In the genomic region with DNA sequence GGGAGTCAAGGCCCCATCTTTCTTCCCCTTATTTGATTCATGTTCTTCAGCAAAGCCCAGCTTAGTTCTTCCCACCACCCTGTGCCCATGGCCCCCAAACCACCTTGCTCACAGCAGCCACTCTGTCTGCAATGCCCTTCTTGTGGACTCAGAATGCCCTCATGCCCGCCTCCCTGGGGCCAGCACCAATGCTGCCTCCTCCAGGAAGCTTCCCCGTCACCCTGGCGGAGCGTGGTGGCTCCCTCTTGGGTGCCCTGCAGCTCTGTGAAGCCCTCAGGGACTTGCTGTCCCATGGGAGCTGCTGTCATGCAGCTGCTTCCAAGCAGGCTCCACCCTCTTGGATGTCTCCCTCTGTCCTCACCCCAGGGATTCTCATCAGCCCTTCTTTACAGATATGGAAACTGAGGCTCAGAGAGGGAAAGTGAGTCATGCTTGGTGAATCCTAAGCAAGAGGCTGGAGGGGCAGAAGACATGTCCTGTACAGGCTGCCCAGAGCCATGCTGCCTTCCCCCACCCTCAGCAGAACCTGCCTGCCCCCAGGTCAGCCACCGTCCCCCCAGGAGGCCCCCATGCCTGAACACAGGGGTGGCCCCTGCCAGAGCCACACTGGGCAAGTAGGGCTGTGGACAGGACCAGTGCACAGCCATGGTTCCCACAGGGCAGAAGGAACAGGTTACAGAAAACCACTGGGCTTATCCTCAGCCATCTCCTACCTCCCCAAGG, we compare ENCODE assay signal across 9 cellular contexts. TPM values are rescaled to one million over a fixed set of nuclear protein-coding genes. Genes with fewer than 3 reads are reported as not detected.
DNase-seq lines count a peak whose midpoint lies in the region; ATAC-seq, FAIRE-seq and TF ChIP-seq lines count a peak whose summit lies in the region.
"Had no signal": no experiment of that assay in that cellular context is flagged by ENCODE, and none has a peak within 500 bp of the region (broad histone marks: within the 10 kb centered on the region; RNA-seq: fewer than 3 reads in every experiment).

No MANE protein-coding gene starts in this region.

- in situ Hi-C loops in GM13976 (cut with MboI; ENCODE audit: low sequenced_read_pairs, unreplicated experiment): no loop called here

- H2BK20ac ChIP-seq in H1 (ENCODE audit: low read length): no peak overlapping the region

- H3K4me3 ChIP-seq in H1 (ENCODE audit: extremely low read depth in 1 of 4, insufficient read depth in 2 of 4, low read depth in 3 of 4, low read length in 4 of 4) (no peak overlapping the region), BE2C (ENCODE audit: low read depth, low read length) (no peak overlapping the region), vagina (no peak overlapping the region)

- H4K91ac ChIP-seq in H1 (replicated peaks; ENCODE audit: insufficient read length, low read length): no peak overlapping the region

- TF ChIP-seq CTCF in GM13976 (IDR thresholded peaks at IDR 0.05; ENCODE audit: borderline replicate concordance, control extremely low read depth, extremely low read depth, insufficient read depth, missing control alignments) (no peak), H1 (IDR thresholded peaks at IDR 0.05; ENCODE audit: control extremely low read depth in 1 of 3, insufficient read depth in 1 of 3, low read depth in 1 of 3, low read length in 3 of 3) (no peak), BE2C (IDR thresholded peaks at IDR 0.05; ENCODE audit: low read depth, low read length) (no peak), vagina (IDR thresholded peaks at IDR 0.05) (no peak)

- POLR2A ChIA-PET in H1 (lab: Charles Lee; ENCODE audit: partially characterized antibody): interaction anchor here (1.5 kb wide), 1 partner anchor 13 kb away, joined by 3 read pairs; no protein-coding TSS in a partner anchor

- intact Hi-C loops in vagina (cut with DNase I): no loop called here

- no peaks in the 10 kb centered on the region for H3K79me1 ChIP-seq in H1 (ENCODE audit: low read depth, low read length)

- H3K4me1 ChIP-seq in H1 (replicated peaks in 1 of 4; ENCODE audit: control insufficient read depth in 3 of 4, insufficient read depth in 4 of 4, low read length in 3 of 4) (peaks cover 0 to 17% (median 4%) of the 10 kb centered on the region in 4 experiments; a peak in 6 of 7 replicates), BE2C (no peaks in the 10 kb centered on the region), vagina (no peaks in the 10 kb centered on the region)

- no peaks in the 10 kb centered on the region for H4K20me1 ChIP-seq in H1 (replicated peaks in 1 of 2; ENCODE audit: control insufficient read depth in 1 of 2, insufficient read depth in 2 of 2, low read length in 2 of 2)

- H3K36me3 ChIP-seq in H1 (ENCODE audit: control insufficient read depth in 2 of 4, insufficient read depth in 4 of 4, low read length in 3 of 4) (no peaks in the 10 kb centered on the region), BE2C (no peaks in the 10 kb centered on the region), vagina (no peaks in the 10 kb centered on the region)

- 92% methylated on average over 5 of the region's 5 CpGs; no CpG with 5 or more reads in 1 of the 2 experiments for WGBS in H1 (ENCODE audit: extremely low coverage in 1 of 2, insufficient coverage in 1 of 2, insufficient read length in 1 of 2, insufficient replicate concordance in 2 of 2, low coverage in 1 of 2, low lambda C conversion rate in 2 of 2, missing lambda C conversion rate in 1 of 2), 2 experiments

- H3K23ac ChIP-seq in H1 (ENCODE audit: insufficient read length): no peak overlapping the region

- no peak overlapping the region for H4K5ac ChIP-seq in H1 (ENCODE audit: insufficient read length, low read depth, low read length)

- H3K27ac ChIP-seq in H1 (ENCODE audit: low read depth, low read length) (no peak overlapping the region), vagina (no peak overlapping the region)

- DNase-seq in GM13976 (ENCODE audit: low spot score): peak; percentile 61
- DNase-seq in H1 (ENCODE audit: low read depth in 1 of 2, low spot score in 2 of 2): no peak
- no peak for DNase-seq in BE2C
- no peak for DNase-seq in vagina (ENCODE audit: extremely low spot score in 2 of 2)
- DNase-seq in NCI-H774 (lab: John Stamatoyannopoulos, UW): no peak
- DNase-seq in HPDE6-E6E7 (ENCODE audit: extremely low spot score): no peak
- DNase-seq: cerebellar nuclear complex had no signal

- no peak for FAIRE-seq in H1 (lab: Jason Lieb, UNC)

- no peak overlapping the region for H3K14ac ChIP-seq in H1 (ENCODE audit: insufficient read length)

- 0 out of 2 replicates have a peak overlapping the region, but pooled peaks have one; percentile 44 for H2BK5ac ChIP-seq in H1 (ENCODE audit: low read depth, low read length)

- no peak overlapping the region for H3K4ac ChIP-seq in H1 (replicated peaks; ENCODE audit: insufficient read length, low read depth, low read length)

- no peak overlapping the region for H2AK5ac ChIP-seq in H1 (ENCODE audit: low read depth, low read length)

- H2BK15ac ChIP-seq in H1 (ENCODE audit: low read length): no peak overlapping the region

- no peak overlapping the region for H3K56ac ChIP-seq in H1 (replicated peaks; ENCODE audit: insufficient read length, low read depth, low read length)

- H3K9ac ChIP-seq in H1 (replicated peaks in 1 of 4; ENCODE audit: extremely low read depth in 1 of 4, low read depth in 3 of 4, low read length in 3 of 4): no peak overlapping the region

- H3K4me2 ChIP-seq in H1 (ENCODE audit: insufficient read depth in 1 of 2, low read depth in 2 of 2, low read length in 2 of 2): no peak overlapping the region

- H3K79me2 ChIP-seq in H1 (ENCODE audit: control insufficient read depth in 1 of 2, insufficient read depth in 2 of 2, low read length in 2 of 2): no peaks in the 10 kb centered on the region

- no peak for TF ChIP-seq RAD21 in H1 (IDR thresholded peaks at IDR 0.05 in 1 of 2, conservative IDR thresholded peaks at IDR 0.05 in 1 of 2; ENCODE audit: low read depth in 2 of 2, low read length in 2 of 2)

- TF ChIP-seq EP300 in H1 (IDR thresholded peaks at IDR 0.05; ENCODE audit: borderline replicate concordance in 1 of 2, low read depth in 2 of 2, low read length in 2 of 2): no peak

- no peak overlapping the region for H4K8ac ChIP-seq in H1 (ENCODE audit: extremely low read depth, insufficient read depth, low read length)

- no peaks in the 10 kb centered on the region; a peak in 1 of 7 replicates for H3K27me3 ChIP-seq in H1 (replicated peaks in 1 of 4; ENCODE audit: control insufficient read depth in 3 of 4, extremely low read depth in 1 of 4, insufficient read depth in 3 of 4, low read length in 3 of 4)
- no peaks in the 10 kb centered on the region for H3K27me3 ChIP-seq in BE2C
- no peaks in the 10 kb centered on the region for H3K27me3 ChIP-seq in vagina

- no peaks in the 10 kb centered on the region; the same call in 1 of the 2 replicates for H3K23me2 ChIP-seq in H1 (ENCODE audit: low read depth, low read length)

- CTCF ChIA-PET in H1 (lab: Charles Lee; ENCODE audit: partially characterized antibody): interaction anchor here (0.5 to 1.1 kb wide), 2 partner anchors 17 to 115 kb away, joined by 3 read pairs; no protein-coding TSS in a partner anchor

- H3K9me3 ChIP-seq in H1 (ENCODE audit: insufficient read depth in 2 of 2, low read depth in 1 of 2, low read length in 1 of 2) (no peaks in the 10 kb centered on the region), BE2C (no peaks in the 10 kb centered on the region), vagina (no peaks in the 10 kb centered on the region)

- no peak for TF ChIP-seq POLR2A in H1 (IDR thresholded peaks at IDR 0.05; ENCODE audit: control extremely low read depth in 1 of 2, low read depth in 2 of 2, low read length in 2 of 2)
- no peak for TF ChIP-seq POLR2A in vagina (IDR thresholded peaks at IDR 0.05)

- H2BK12ac ChIP-seq in H1 (ENCODE audit: low read depth, low read length): no peak overlapping the region

- H2BK120ac ChIP-seq in H1 (replicated peaks; ENCODE audit: low read depth, low read length): no peak overlapping the region

- peak; percentile 37 for ATAC-seq in GM21360 (IDR thresholded peaks at IDR 0.05; ENCODE audit: unreplicated experiment)
- peak; percentile 28 for ATAC-seq in HG03439 (IDR thresholded peaks at IDR 0.05; ENCODE audit: unreplicated experiment)

- no peak overlapping the region for H2AFZ ChIP-seq in H1 (ENCODE audit: low read length)

- peak overlapping the region; percentile 13; the same call in 1 of the 2 replicates for H3K18ac ChIP-seq in H1 (ENCODE audit: extremely low read depth, low read length)

RNA-seq across cellular contexts. Expression of a gene that starts 11.8 kb away (rescaled TPM):
- total RNA-seq in H1 (2021; fragmentation: NEBNext Ultra II Directional; extraction: Animal tissue kit (Norgen Biotek cat#: 25700)): 8.7 and 10.1 TPM in 2 replicates
- polyA plus RNA-seq in H1 (2011; rRNA removed): 10.4 and 11.7 TPM in 2 replicates
- polyA plus RNA-seq in H1 (2011; cell fraction: cytosol; rRNA removed): 8.4 TPM
- polyA plus RNA-seq in H1 (2011; cell fraction: nucleus; rRNA removed): 21.7 TPM
- polyA plus RNA-seq in H1 (2012, experiment 1 of 2): 5.9 to 8.2 TPM (median 7.6 TPM) in 4 replicates
- polyA plus RNA-seq in H1 (2012, experiment 2 of 2): 9.0 TPM
- polyA plus RNA-seq in H1 (2013, experiment 1 of 2): 3.6 TPM
- polyA plus RNA-seq in H1 (2013, experiment 2 of 2): 3.2 TPM
- polyA minus RNA-seq in H1 (2011; rRNA and poly(A)+ RNA removed): 5.5 and 5.9 TPM in 2 replicates
- 5.7 TPM for polyA minus RNA-seq in H1 (2011; cell fraction: cytosol; rRNA and poly(A)+ RNA removed)
- polyA minus RNA-seq in H1 (2011; cell fraction: nucleus; rRNA and poly(A)+ RNA removed): 26.8 TPM
- polyA plus RNA-seq in BE2C (2012; ENCODE audit: insufficient read depth, insufficient read length, low read depth): not detected
- 14.0 TPM for total RNA-seq in vagina

RNA-seq across cellular contexts. Expression of a gene that starts 18.8 kb away (rescaled TPM):
- 0.60 and 0.75 TPM in 2 replicates for total RNA-seq in H1 (2021; fragmentation: NEBNext Ultra II Directional; extraction: Animal tissue kit (Norgen Biotek cat#: 25700))
- polyA plus RNA-seq in H1 (2011; rRNA removed): 1.4 and 2.2 TPM in 2 replicates
- 1.4 TPM for polyA plus RNA-seq in H1 (2011; cell fraction: cytosol; rRNA removed)
- polyA plus RNA-seq in H1 (2011; cell fraction: nucleus; rRNA removed): 2.5 TPM
- polyA plus RNA-seq in H1 (2012, experiment 1 of 2): 0.28 to 1.2 TPM (median 0.73 TPM) in 4 replicates
- 0.54 TPM for polyA plus RNA-seq in H1 (2012, experiment 2 of 2)
- 0.67 TPM for polyA plus RNA-seq in H1 (2013, experiment 1 of 2)
- 0.46 TPM for polyA plus RNA-seq in H1 (2013, experiment 2 of 2)
- 1.2 and 1.6 TPM in 2 replicates for polyA minus RNA-seq in H1 (2011; rRNA and poly(A)+ RNA removed)
- polyA minus RNA-seq in H1 (2011; cell fraction: cytosol; rRNA and poly(A)+ RNA removed): 1.8 TPM
- polyA minus RNA-seq in H1 (2011; cell fraction: nucleus; rRNA and poly(A)+ RNA removed): 1.8 TPM
- not detected for polyA plus RNA-seq in BE2C (2012; ENCODE audit: insufficient read depth, insufficient read length, low read depth)
- total RNA-seq in vagina: not detected

RNA-seq across cellular contexts. Expression of a gene that starts 40.7 kb away (rescaled TPM):
- 6.5 and 6.6 TPM in 2 replicates for total RNA-seq in H1 (2021; fragmentation: NEBNext Ultra II Directional; extraction: Animal tissue kit (Norgen Biotek cat#: 25700))
- polyA plus RNA-seq in H1 (2011; rRNA removed): 5.8 and 8.3 TPM in 2 replicates
- polyA plus RNA-seq in H1 (2011; cell fraction: cytosol; rRNA removed): 6.6 TPM
- 14.4 TPM for polyA plus RNA-seq in H1 (2011; cell fraction: nucleus; rRNA removed)
- 3.3 to 6.4 TPM (median 5.3 TPM) in 4 replicates for polyA plus RNA-seq in H1 (2012, experiment 1 of 2)
- 4.8 TPM for polyA plus RNA-seq in H1 (2012, experiment 2 of 2)
- 3.7 TPM for polyA plus RNA-seq in H1 (2013, experiment 1 of 2)
- polyA plus RNA-seq in H1 (2013, experiment 2 of 2): 4.0 TPM
- polyA minus RNA-seq in H1 (2011; rRNA and poly(A)+ RNA removed): 4.4 and 4.9 TPM in 2 replicates
- 6.7 TPM for polyA minus RNA-seq in H1 (2011; cell fraction: cytosol; rRNA and poly(A)+ RNA removed)
- 6.8 TPM for polyA minus RNA-seq in H1 (2011; cell fraction: nucleus; rRNA and poly(A)+ RNA removed)
- polyA plus RNA-seq in BE2C (2012; ENCODE audit: insufficient read depth, insufficient read length, low read depth): not detected
- 0.49 TPM for total RNA-seq in vagina

RNA-seq across cellular contexts. Expression of a gene that starts 51.5 kb away (rescaled TPM):
- 200 and 207 TPM in 2 replicates for total RNA-seq in H1 (2021; fragmentation: NEBNext Ultra II Directional; extraction: Animal tissue kit (Norgen Biotek cat#: 25700))
- polyA plus RNA-seq in H1 (2011; rRNA removed): 60.3 and 89.1 TPM in 2 replicates
- 90.5 TPM for polyA plus RNA-seq in H1 (2011; cell fraction: cytosol; rRNA removed)
- 50.4 TPM for polyA plus RNA-seq in H1 (2011; cell fraction: nucleus; rRNA removed)
- 125 to 145 TPM (median 130 TPM) in 4 replicates for polyA plus RNA-seq in H1 (2012, experiment 1 of 2)
- polyA plus RNA-seq in H1 (2012, experiment 2 of 2): 61.7 TPM
- polyA plus RNA-seq in H1 (2013, experiment 1 of 2): 108 TPM
- polyA plus RNA-seq in H1 (2013, experiment 2 of 2): 99.9 TPM
- 116 and 121 TPM in 2 replicates for polyA minus RNA-seq in H1 (2011; rRNA and poly(A)+ RNA removed)
- polyA minus RNA-seq in H1 (2011; cell fraction: cytosol; rRNA and poly(A)+ RNA removed): 74.0 TPM
- 149 TPM for polyA minus RNA-seq in H1 (2011; cell fraction: nucleus; rRNA and poly(A)+ RNA removed)
- polyA plus RNA-seq in BE2C (2012; ENCODE audit: insufficient read depth, insufficient read length, low read depth): 63.0 TPM
- total RNA-seq in vagina: 69.5 TPM
